ENCODE assay signal across 15 cellular contexts in genomic region chr6:12529364-12530019, GRCh38.
"Had no signal": no experiment of that assay in that cellular context is flagged by ENCODE, and none has a peak within 500 bp of the region (broad histone marks: within the 10 kb centered on the region; RNA-seq: fewer than 3 reads in every experiment).

No MANE protein-coding gene starts in this region.

- H3K27ac ChIP-seq: ovary, stomach, testis had no signal

- H3K4me3 ChIP-seq: ovary, sigmoid colon, stomach, testis had no signal

- H3K4me1 ChIP-seq: testis had no signal

- H3K27ac Mint-ChIP-seq: activated CD4-positive, alpha-beta memory T cell treated with anti-CD3 and anti-CD28 coated beads, Interleukin-2, amount 10 ng/mL, durations not matched to agents 7 days and 5 days; activated T-cell treated with anti-CD3 and anti-CD28 coated beads, Interleukin-2, amount 50 U/mL, for 24 hours; T-helper 17 cell had no signal

- DNase-seq: activated CD4-positive, alpha-beta memory T cell treated with anti-CD3 and anti-CD28 coated beads, Interleukin-2, amount 10 ng/mL, durations not matched to agents 7 days and 5 days; activated CD4-positive, alpha-beta T cell treated with anti-CD3 and anti-CD28 coated beads for 4 hours; activated effector memory CD4-positive, alpha-beta T cell treated with Interleukin-2 at 50 U/mL for 16 hours; activated naive CD4-positive, alpha-beta T cell treated with anti-CD3 and anti-CD28 coated beads, Interleukin-2, amount 50 U/mL, for 16 hours; activated T-cell treated with anti-CD3 and anti-CD28 coated beads, Interleukin-2, amount 50 U/mL, for 24 hours; foreskin fibroblast; hippocampal formation; kidney; ovary; sigmoid colon; stimulated activated CD4-positive, alpha-beta T cell treated with anti-CD3 and anti-CD28 coated beads, Interleukin-1b, Interleukin-23, amount 100 ng/mL, for 48 hours; stomach; T-helper 17 cell; testis had no signal

- ATAC-seq: T-helper 17 cell had no signal

- H3K36me3 ChIP-seq: ovary, sigmoid colon, stomach had no signal

- H3K27me3 ChIP-seq: ovary, sigmoid colon, stomach, testis had no signal

- H3K4me1 Mint-ChIP-seq: activated CD4-positive, alpha-beta memory T cell treated with anti-CD3 and anti-CD28 coated beads, Interleukin-2, amount 10 ng/mL, durations not matched to agents 7 days and 5 days; T-helper 17 cell had no signal

- H3K4me3 Mint-ChIP-seq: activated CD4-positive, alpha-beta memory T cell treated with anti-CD3 and anti-CD28 coated beads, Interleukin-2, amount 10 ng/mL, durations not matched to agents 7 days and 5 days; activated T-cell treated with anti-CD3 and anti-CD28 coated beads, Interleukin-2, amount 50 U/mL, for 24 hours; neural crest cell; T-helper 17 cell had no signal

- H3K9me3 Mint-ChIP-seq: activated CD4-positive, alpha-beta memory T cell treated with anti-CD3 and anti-CD28 coated beads, Interleukin-2, amount 10 ng/mL, durations not matched to agents 7 days and 5 days; activated T-cell treated with anti-CD3 and anti-CD28 coated beads, Interleukin-2, amount 50 U/mL, for 24 hours; neural crest cell had no signal

- H3K9me3 ChIP-seq: ovary, testis had no signal
